ENCODE assay signal across 20 cellular contexts in genomic region chr6:150293019-150293418, GRCh38.
"Had no signal": no experiment of that assay in that cellular context is flagged by ENCODE, and none has a peak within 500 bp of the region (broad histone marks: within the 10 kb centered on the region; RNA-seq: fewer than 3 reads in every experiment).

No MANE protein-coding gene starts in this region.

- H3K4me1 ChIP-seq: gastroesophageal sphincter, upper lobe of left lung, vagina had no signal

- H3K27me3 ChIP-seq: upper lobe of left lung, vagina had no signal

- ATAC-seq: activated T-cell treated with anti-CD3 and anti-CD28 coated beads, Interleukin-2, amount 50 U/mL, for 4 hours; gastroesophageal sphincter; natural killer cell; stimulated activated naive CD8-positive, alpha-beta T cell treated with anti-CD3 and anti-CD28 coated beads, Interleukin-15, amount 100 ng/mL, for 72 hours; T-helper 17 cell had no signal

- H3K36me3 ChIP-seq: gastroesophageal sphincter, upper lobe of left lung, vagina had no signal

- DNase-seq: activated CD4-positive, alpha-beta memory T cell treated with anti-CD3 and anti-CD28 coated beads for 36 hours; activated CD4-positive, alpha-beta T cell treated with anti-CD3 and anti-CD28 coated beads, Interleukin-2, amount 10 ng/mL, durations not matched to agents 24 days and 14 days; activated CD4-positive, CD25-positive, alpha-beta regulatory T cell treated with anti-CD3 and anti-CD28 coated beads, Interleukin-2, amount 50 U/mL, for 72 hours; activated gamma-delta T cell treated with Interleukin-2 at 50 U/mL for 16 hours; activated naive CD4-positive, alpha-beta T cell treated with anti-CD3 and anti-CD28 coated beads, Interleukin-2, amount 50 U/mL, for 16 hours; activated T-cell treated with anti-CD3 and anti-CD28 coated beads, Interleukin-2, amount 50 U/mL, for 4 hours; amniotic stem cell; effector CD4-positive, alpha-beta T cell; hypothalamus; immature natural killer cell; mesendoderm; natural killer cell; right cardiac atrium; stimulated activated CD4-positive, alpha-beta T cell treated with anti-CD3 and anti-CD28 coated beads, Interleukin-4, amount 100 ng/mL, for 24 hours; stimulated activated naive CD8-positive, alpha-beta T cell treated with anti-CD3 and anti-CD28 coated beads, Interleukin-15, amount 100 ng/mL, for 72 hours; T-helper 17 cell had no signal

- H3K4me3 ChIP-seq: gastroesophageal sphincter, upper lobe of left lung, vagina had no signal

- H3K27ac ChIP-seq: gastroesophageal sphincter, upper lobe of left lung, vagina had no signal

- FAIRE-seq: colon had no signal
